ENCODE assay signal across 24 cellular contexts in genomic region chr3:380801-381200, GRCh38.
DNase-seq lines count a peak whose midpoint lies in the region; ATAC-seq and TF ChIP-seq lines count a peak whose summit lies in the region.
"Had no signal": no experiment of that assay in that cellular context is flagged by ENCODE, and none has a peak within 500 bp of the region (broad histone marks: within the 10 kb centered on the region; RNA-seq: fewer than 3 reads in every experiment).

No MANE protein-coding gene starts in this region.

- TF ChIP-seq CTCF in LNCaP clone FGC (IDR thresholded peaks at IDR 0.05; ENCODE audit: control insufficient read depth, extremely low read depth, insufficient read depth) (no peak), fibroblast of mammary gland (conservative IDR thresholded peaks at IDR 0.05; ENCODE audit: control insufficient read depth, insufficient read depth, low read depth, low read length) (no peak), testis (IDR thresholded peaks at IDR 0.05) (no peak)

- DNase-seq in LHCN-M2 (ENCODE audit: low read depth) (peak; percentile 6), LNCaP clone FGC (ENCODE audit: low read depth) (peak; percentile 33), amniotic epithelial cell (ENCODE audit: low read depth) (peak; percentile 19), fibroblast of mammary gland (ENCODE audit: low read depth) (peak; percentile 30), testis (no peak)
- DNase-seq in stimulated activated CD8-positive, alpha-beta memory T cell treated with anti-CD3 and anti-CD28 coated beads, Interleukin-4, amount 100 ng/mL, for 48 hours: no peak
- DNase-seq: 8988T; ACHN; BE2C; C1 segment of cervical spinal cord; CD4-positive, alpha-beta memory T cell; CD4-positive, CD25-positive, alpha-beta regulatory T cell; CD8-positive, alpha-beta memory T cell; COR-L47; DMS 273 treated with DMSO at 0.1 percent for 48 hours; DMS153; DMS79; DND-41; EL; GDM1 had no signal

- H3K4me3 ChIP-seq in LNCaP clone FGC (ENCODE audit: low read depth, low read length): no peak overlapping the region
- no peak overlapping the region for H3K4me3 ChIP-seq in fibroblast of mammary gland (ENCODE audit: control insufficient read depth, low read depth, low read length)
- H3K4me3 ChIP-seq in testis: no peak overlapping the region
- H3K4me3 ChIP-seq: BLaER1, GM12878 had no signal

- intact Hi-C loops in testis (cut with DNase I; ENCODE audit: low total_unique reads): no loop called here

- no peak for TF ChIP-seq POLR2A in testis (IDR thresholded peaks at IDR 0.05)

- no peaks in the 10 kb centered on the region for H3K4me1 ChIP-seq in testis
- H3K4me1 ChIP-seq: BE2C, BLaER1 had no signal

- ATAC-seq in GM21360 (IDR thresholded peaks at IDR 0.05; ENCODE audit: unreplicated experiment) (no peak), HG02571 (IDR thresholded peaks at IDR 0.05; ENCODE audit: unreplicated experiment) (no peak)
- ATAC-seq: GM12878 had no signal

- H3K27me3 ChIP-seq in testis: no peaks in the 10 kb centered on the region
- H3K27me3 ChIP-seq: BE2C, BLaER1 had no signal

- H3K36me3 ChIP-seq in testis (ENCODE audit: low read depth, missing control alignments): no peaks in the 10 kb centered on the region
- H3K36me3 ChIP-seq: BE2C, BLaER1 had no signal

- no peak overlapping the region for H3K27ac ChIP-seq in testis
- H3K27ac ChIP-seq: BLaER1 had no signal

- H3K9me3 ChIP-seq in testis: no peaks in the 10 kb centered on the region
- H3K9me3 ChIP-seq: BE2C, BLaER1 had no signal

Comparison
In these comparisons a context has a peak if more than half of its experiments do, and no peak if none do; other contexts are left out.
1. DNase-seq: peak in LHCN-M2 (single experiment), LNCaP clone FGC (single experiment), amniotic epithelial cell (single experiment) and fibroblast of mammary gland (single experiment); none in stimulated activated CD8-positive, alpha-beta memory T cell treated with anti-CD3 and anti-CD28 coated beads, Interleukin-4, amount 100 ng/mL, for 48 hours (single experiment) and testis (single experiment).